ENCODE assay signal across 15 cellular contexts in the genomic region with DNA sequence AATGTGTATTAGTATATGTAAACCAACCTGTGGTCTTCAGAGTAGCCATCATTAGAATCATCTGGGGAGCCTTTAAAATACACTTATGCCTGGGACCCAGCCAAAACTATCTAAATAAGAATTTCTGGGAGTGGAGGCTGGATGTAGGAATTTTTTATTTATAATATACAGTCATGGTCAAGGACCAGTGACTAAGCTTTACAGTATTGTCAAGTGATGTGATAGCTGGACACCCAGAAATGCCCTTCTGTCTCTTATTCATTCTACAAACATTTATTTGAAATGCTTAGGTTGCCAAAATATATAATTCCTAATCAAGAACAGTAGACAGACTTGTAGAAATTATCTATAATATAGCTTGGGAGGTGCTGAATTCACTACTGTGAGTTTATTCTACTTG.
DNase-seq lines count a peak whose midpoint lies in the region; ATAC-seq and TF ChIP-seq lines count a peak whose summit lies in the region.
"Had no signal": no experiment of that assay in that cellular context is flagged by ENCODE, and none has a peak within 500 bp of the region (broad histone marks: within the 10 kb centered on the region; RNA-seq: fewer than 3 reads in every experiment).

No MANE protein-coding gene starts in this region.

- peaks cover 39% of the 10 kb centered on the region for H3K4me1 Mint-ChIP-seq in T-helper 17 cell

- in situ Hi-C loops in transverse colon (cut with MboI; ENCODE audit: low pct_ligation_motif_present in 1 of 4, low pct_unique_long_range_greater_than_20kb in 1 of 4, low sequenced_read_pairs in 3 of 4) = no loop called here

- H3K9me2 ChIP-seq in OCI-LY7 (ENCODE audit: insufficient read depth, low read length) = no peaks in the 10 kb centered on the region

- no peaks in the 10 kb centered on the region for H3K27me3 Mint-ChIP-seq in T-helper 17 cell
- H3K27me3 Mint-ChIP-seq: type B pancreatic cell had no signal

- no peak overlapping the region for H3K4me3 ChIP-seq in left ventricle myocardium inferior
- H3K4me3 ChIP-seq in gastroesophageal sphincter = no peak overlapping the region
- no peak overlapping the region for H3K4me3 ChIP-seq in transverse colon
- no peak overlapping the region for H3K4me3 ChIP-seq in OCI-LY7 (ENCODE audit: low read depth, low read length, poor library complexity, severe bottlenecking)
- H3K4me3 ChIP-seq: GM12878, pancreas had no signal

- peaks cover 25% of the 10 kb centered on the region for H4K20me1 ChIP-seq in OCI-LY7 (ENCODE audit: insufficient read depth, low read length)

- DNase-seq in left ventricle myocardium inferior (no peak), left ventricle myocardium superior (no peak), T-helper 17 cell (no peak), transverse colon (no peak), OCI-LY7 (ENCODE audit: low spot score) (no peak), NCI-H82 treated with DMSO at 0.1 percent for 48 hours (lab: John Stamatoyannopoulos, UW; ENCODE audit: unreplicated experiment) (no peak)
- DNase-seq: activated CD4-positive, CD25-positive, alpha-beta regulatory T cell treated with anti-CD3 and anti-CD28 coated beads, Interleukin-2, amount 50 U/mL, for 72 hours; amygdala; C1 segment of cervical spinal cord; islet precursor cell; pancreas had no signal

- POLR2A ChIA-PET in OCI-LY7 (lab: Charles Lee) = interaction anchor here (0.5 to 1.2 kb wide), 5 partner anchors 9 to 197 kb away, joined by 3 to 4 read pairs (median 4); no protein-coding TSS in a partner anchor

- H3K9me3 ChIP-seq in left ventricle myocardium inferior (replicated peaks) (no peaks in the 10 kb centered on the region), T-helper 17 cell (ENCODE audit: control insufficient read depth, low read length, poor library complexity, severe bottlenecking) (no peaks in the 10 kb centered on the region), gastroesophageal sphincter (no peaks in the 10 kb centered on the region), transverse colon (no peaks in the 10 kb centered on the region), OCI-LY7 (ENCODE audit: low read length) (no peaks in the 10 kb centered on the region)
- H3K9me3 ChIP-seq: pancreas had no signal

- no peak for TF ChIP-seq EP300 in gastroesophageal sphincter (IDR thresholded peaks at IDR 0.05)
- TF ChIP-seq EP300 in transverse colon (IDR thresholded peaks at IDR 0.05; ENCODE audit: low read depth) = no peak

- H3K4me1 ChIP-seq in left ventricle myocardium inferior (peaks cover 100% of the 10 kb centered on the region), gastroesophageal sphincter (peaks cover 56 to 95% (median 79%) of the 10 kb centered on the region in 3 donors), transverse colon (peaks cover 42 to 84% (median 58%) of the 10 kb centered on the region in 4 donors), OCI-LY7 (ENCODE audit: insufficient read depth, low read length, poor library complexity, severe bottlenecking) (peaks cover 18% of the 10 kb centered on the region)

- H3K27ac ChIP-seq in left ventricle myocardium inferior (replicated peaks) (peak overlapping the region; percentile 87), gastroesophageal sphincter (peak overlapping the region; percentile 35 to 96 (median 78)), transverse colon (peak overlapping the region; percentile 18 to 77 (median 54)), OCI-LY7 (ENCODE audit: low read depth, low read length, poor library complexity, severe bottlenecking) (no peak overlapping the region)
- H3K27ac ChIP-seq: pancreas had no signal

- TF ChIP-seq CTCF in left ventricle myocardium inferior (IDR thresholded peaks at IDR 0.05; ENCODE audit: borderline replicate concordance) = no peak
- TF ChIP-seq CTCF in gastroesophageal sphincter (IDR thresholded peaks at IDR 0.05) = no peak
- no peak for TF ChIP-seq CTCF in transverse colon (IDR thresholded peaks at IDR 0.05)
- no peak for TF ChIP-seq CTCF in OCI-LY7 (conservative IDR thresholded peaks at IDR 0.05; ENCODE audit: low read length)

- H2AFZ ChIP-seq in OCI-LY7 (ENCODE audit: low read length) = no peak overlapping the region

- BruUV-seq in OCI-LY7 (replicated peaks; lab: Mats Ljungman, UMichigan) = no TSS peak

- no peaks in the 10 kb centered on the region for H3K27me3 ChIP-seq in left ventricle myocardium inferior (ENCODE audit: low read depth)
- H3K27me3 ChIP-seq in gastroesophageal sphincter = no peaks in the 10 kb centered on the region
- no peaks in the 10 kb centered on the region for H3K27me3 ChIP-seq in transverse colon
- H3K27me3 ChIP-seq: pancreas had no signal

- H3K4me3 Mint-ChIP-seq in T-helper 17 cell = no peak overlapping the region
- H3K4me3 Mint-ChIP-seq: type B pancreatic cell had no signal

- H3K4me2 ChIP-seq in OCI-LY7 (ENCODE audit: low read length) = no peak overlapping the region

- peaks cover 95% of the 10 kb centered on the region for H3K79me2 ChIP-seq in OCI-LY7 (ENCODE audit: insufficient read depth, low read depth, low read length)

- no peaks in the 10 kb centered on the region for H3K36me3 ChIP-seq in left ventricle myocardium inferior
- no peaks in the 10 kb centered on the region for H3K36me3 ChIP-seq in gastroesophageal sphincter
- no peaks in the 10 kb centered on the region for H3K36me3 ChIP-seq in transverse colon
- H3K36me3 ChIP-seq in OCI-LY7 (ENCODE audit: insufficient read depth, low read length) = peaks cover 23% of the 10 kb centered on the region
- H3K36me3 ChIP-seq: pancreas had no signal

- H3K27ac Mint-ChIP-seq in T-helper 17 cell = peak overlapping the region; percentile 97
- H3K27ac Mint-ChIP-seq: type B pancreatic cell had no signal

- intact Hi-C loops in left ventricle myocardium inferior (cut with micrococcal nuclease) = no loop called here
- intact Hi-C loops in left ventricle myocardium superior (cut with micrococcal nuclease) = no loop called here
- intact Hi-C loops in transverse colon (cut with DNase I; ENCODE audit: low total_unique reads) = no loop called here
- intact Hi-C loops in OCI-LY7 (cut with micrococcal nuclease; ENCODE audit: unreplicated experiment) = no loop called here

- CTCF ChIA-PET in OCI-LY7 (lab: Charles Lee; ENCODE audit: unreplicated experiment) = no interaction called here

- peaks cover 7% of the 10 kb centered on the region for H3K36me3 Mint-ChIP-seq in T-helper 17 cell (ENCODE audit: low read depth)

- ATAC-seq in left ventricle myocardium superior = no peak
- no peak for ATAC-seq in T-helper 17 cell
- ATAC-seq in gastroesophageal sphincter = no peak
- ATAC-seq in GM19395 (IDR thresholded peaks at IDR 0.05; ENCODE audit: unreplicated experiment) = no peak
- ATAC-seq: GM12878, pancreas had no signal

- TF ChIP-seq POLR2A in gastroesophageal sphincter (IDR thresholded peaks at IDR 0.05) (no peak), transverse colon (IDR thresholded peaks at IDR 0.05) (no peak)
